19 cellular contexts compared by ENCODE assay signal in the genomic region with DNA sequence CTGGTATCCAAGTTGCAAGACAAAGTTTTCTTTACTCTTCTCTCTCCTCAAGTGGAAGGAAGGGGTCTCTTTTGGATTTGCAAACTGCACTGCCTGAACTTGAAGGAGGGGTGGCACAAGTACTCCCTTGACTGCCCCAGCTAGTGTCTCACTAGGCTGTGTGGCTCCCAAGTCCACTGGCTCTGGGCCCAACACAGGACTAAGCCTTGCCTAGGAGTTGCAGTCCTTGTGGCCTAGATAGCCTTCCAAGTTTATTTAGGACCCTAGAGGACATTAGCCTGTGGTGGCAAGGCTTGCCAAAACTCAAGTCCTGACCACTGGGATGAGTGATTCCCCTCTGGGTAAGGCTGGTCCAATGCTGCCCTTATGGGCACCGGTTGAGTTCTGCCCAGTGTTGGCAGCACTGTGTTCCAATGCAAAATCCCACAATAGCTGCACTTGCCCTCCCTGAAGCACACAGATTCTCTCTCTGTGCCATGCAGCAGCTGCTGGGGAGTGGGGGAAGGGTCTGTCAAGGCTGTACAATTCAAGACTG.
"Had no signal": no experiment of that assay in that cellular context is flagged by ENCODE, and none has a peak within 500 bp of the region (broad histone marks: within the 10 kb centered on the region; RNA-seq: fewer than 3 reads in every experiment).

No MANE protein-coding gene starts in this region.

- H3K27ac Mint-ChIP-seq: activated naive CD4-positive, alpha-beta T cell treated with anti-CD3 and anti-CD28 coated beads, Interleukin-2, amount 50 U/mL, for 24 hours; naive thymus-derived CD8-positive, alpha-beta T cell had no signal

- H3K27ac ChIP-seq: adrenal gland, cardiac muscle cell, esophagus muscularis mucosa, gastroesophageal sphincter, neutrophil, tibial artery, uterus had no signal

- DNase-seq: activated CD4-positive, alpha-beta T cell treated with anti-CD3 and anti-CD28 coated beads, Interleukin-2, amount 50 U/mL, for 1 hour; activated gamma-delta T cell; adrenal gland; dermis blood vessel endothelial cell; effector memory CD4-positive, alpha-beta T cell; heart right ventricle; mesendoderm; naive thymus-derived CD8-positive, alpha-beta T cell; retina; stimulated activated naive CD4-positive, alpha-beta T cell treated with Interleukin-2 at 50 U/mL for 16 hours; T-helper 9 cell; tibial artery; uterus had no signal

- H3K4me3 Mint-ChIP-seq: activated naive CD4-positive, alpha-beta T cell treated with anti-CD3 and anti-CD28 coated beads, Interleukin-2, amount 50 U/mL, for 24 hours; activated T-cell treated with anti-CD3 and anti-CD28 coated beads, Interleukin-2, amount 50 U/mL, for 72 hours; naive thymus-derived CD8-positive, alpha-beta T cell had no signal

- ATAC-seq: gastroesophageal sphincter; naive thymus-derived CD8-positive, alpha-beta T cell had no signal

- H3K4me3 ChIP-seq: adrenal gland, cardiac muscle cell, esophagus muscularis mucosa, gastroesophageal sphincter, heart right ventricle, tibial artery, uterus had no signal

- H3K27me3 ChIP-seq: adrenal gland, cardiac muscle cell, esophagus muscularis mucosa, gastroesophageal sphincter, heart right ventricle, neutrophil, tibial artery, uterus had no signal

- H3K36me3 ChIP-seq: adrenal gland, cardiac muscle cell, esophagus muscularis mucosa, gastroesophageal sphincter, heart right ventricle, neutrophil, tibial artery, uterus had no signal

- H3K27me3 Mint-ChIP-seq: activated naive CD4-positive, alpha-beta T cell treated with anti-CD3 and anti-CD28 coated beads, Interleukin-2, amount 50 U/mL, for 24 hours; naive thymus-derived CD8-positive, alpha-beta T cell had no signal

- H3K9me3 ChIP-seq: adrenal gland, gastroesophageal sphincter, neutrophil, tibial artery, uterus had no signal
